Comparison of ENCODE assay signal across 19 cellular contexts in the genomic region with DNA sequence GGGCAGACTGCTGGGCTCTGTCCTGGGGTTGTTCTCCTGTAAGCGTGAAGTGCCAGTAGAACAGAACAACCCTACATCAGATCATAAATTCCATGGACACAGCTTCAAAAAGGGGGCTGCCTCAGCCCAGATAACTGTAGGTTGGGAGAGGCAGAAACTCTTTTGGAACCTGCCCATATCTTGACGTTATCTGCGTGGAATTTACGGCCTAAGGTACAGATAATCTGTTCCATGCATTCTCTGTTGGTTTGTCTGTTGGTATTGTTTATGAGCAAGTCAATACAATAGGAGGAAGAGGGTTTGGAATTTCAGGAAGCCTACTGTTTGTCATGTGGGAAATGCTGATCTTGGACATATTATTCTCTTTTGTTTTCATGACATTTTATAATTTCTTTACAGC. TPM values are rescaled to one million over a fixed set of nuclear protein-coding genes. Genes with fewer than 3 reads are reported as not detected.
"Had no signal": no experiment of that assay in that cellular context is flagged by ENCODE, and none has a peak within 500 bp of the region (broad histone marks: within the 10 kb centered on the region; RNA-seq: fewer than 3 reads in every experiment).

No MANE protein-coding gene starts in this region.

- H3K27ac ChIP-seq: foreskin keratinocyte had no signal

- H3K9me3 ChIP-seq: esophagus squamous epithelium had no signal

- ATAC-seq: activated CD8-positive, alpha-beta memory T cell treated with anti-CD3 and anti-CD28 coated beads, Interleukin-2, amount 10 ng/mL, durations not matched to agents 7 days and 5 days; foreskin keratinocyte; natural killer cell; stimulated activated naive CD8-positive, alpha-beta T cell treated with anti-CD3 and anti-CD28 coated beads, Interleukin-15, Interleukin-2, amounts not matched to agents 100 U/mL and 50 U/mL, for 24 hours had no signal

- H3K4me1 Mint-ChIP-seq: activated B cell treated with CpG ODN at 0.5 μM for 24 hours had no signal

- H3K27me3 Mint-ChIP-seq: activated B cell treated with CpG ODN at 0.5 μM for 24 hours; activated CD8-positive, alpha-beta memory T cell treated with anti-CD3 and anti-CD28 coated beads, Interleukin-2, amount 10 ng/mL, durations not matched to agents 7 days and 5 days; activated naive CD8-positive, alpha-beta T cell treated with anti-CD3 and anti-CD28 coated beads, Interleukin-2, amount 10 ng/mL, durations not matched to agents 7 days and 5 days had no signal

- H3K27me3 ChIP-seq: esophagus squamous epithelium, foreskin keratinocyte had no signal

- DNase-seq: activated B cell treated with CpG ODN at 0.5 μM for 24 hours; activated CD4-positive, alpha-beta T cell treated with anti-CD3 and anti-CD28 coated beads, Interleukin-2, amount 50 U/mL, for 1 hour; activated CD8-positive, alpha-beta memory T cell treated with anti-CD3 and anti-CD28 coated beads, Interleukin-2, amount 10 ng/mL, durations not matched to agents 7 days and 5 days; activated gamma-delta T cell treated with Interleukin-2 at 50 U/mL for 16 hours; activated naive CD8-positive, alpha-beta T cell treated with anti-CD3 and anti-CD28 coated beads, Interleukin-2, amount 10 ng/mL, durations not matched to agents 7 days and 5 days; activated T-cell treated with anti-CD3 and anti-CD28 coated beads, Interleukin-2, amount 50 U/mL, for 48 hours; anterior cingulate cortex; esophagus squamous epithelium; foreskin keratinocyte; kidney glomerular epithelial cell; mammary epithelial cell; natural killer cell; nucleus accumbens; stimulated activated CD4-positive, alpha-beta T cell treated with anti-CD3 and anti-CD28 coated beads, Interleukin-2, amount 100 ng/mL, for 48 hours; stimulated activated naive CD8-positive, alpha-beta T cell treated with anti-CD3 and anti-CD28 coated beads, Interleukin-15, Interleukin-2, amounts not matched to agents 100 U/mL and 50 U/mL, for 24 hours; T-helper 2 cell had no signal

- H3K27ac Mint-ChIP-seq: activated B cell treated with CpG ODN at 0.5 μM for 24 hours; activated CD8-positive, alpha-beta memory T cell treated with anti-CD3 and anti-CD28 coated beads, Interleukin-2, amount 10 ng/mL, durations not matched to agents 7 days and 5 days; natural killer cell had no signal

- H3K4me3 Mint-ChIP-seq: activated B cell treated with CpG ODN at 0.5 μM for 24 hours; activated CD8-positive, alpha-beta memory T cell treated with anti-CD3 and anti-CD28 coated beads, Interleukin-2, amount 10 ng/mL, durations not matched to agents 7 days and 5 days; activated naive CD8-positive, alpha-beta T cell treated with anti-CD3 and anti-CD28 coated beads, Interleukin-2, amount 10 ng/mL, durations not matched to agents 7 days and 5 days; natural killer cell had no signal

- H3K4me3 ChIP-seq: esophagus squamous epithelium had no signal

- H3K9me3 Mint-ChIP-seq: activated B cell treated with CpG ODN at 0.5 μM for 24 hours; activated naive CD8-positive, alpha-beta T cell treated with anti-CD3 and anti-CD28 coated beads, Interleukin-2, amount 10 ng/mL, durations not matched to agents 7 days and 5 days; natural killer cell had no signal

RNA-seq across cellular contexts. Expression of a gene that starts 36.7 kb away (rescaled TPM):
- total RNA-seq: activated B cell treated with CpG ODN at 0.5 μM for 24 hours; activated CD8-positive, alpha-beta memory T cell treated with anti-CD3 and anti-CD28 coated beads, Interleukin-2, amount 10 ng/mL, durations not matched to agents 7 days and 5 days; activated naive CD8-positive, alpha-beta T cell treated with anti-CD3 and anti-CD28 coated beads, Interleukin-2, amount 10 ng/mL, durations not matched to agents 7 days and 5 days; chondrocyte; esophagus squamous epithelium; foreskin keratinocyte; mammary epithelial cell; posterior vena cava; temporal lobe had no signal
- polyA plus RNA-seq: foreskin keratinocyte, mammary epithelial cell had no signal
